Comparison of ENCODE assay signal across 8 cellular contexts in genomic region chr16:88454315-88455057, GRCh38. TPM values are rescaled to one million over a fixed set of nuclear protein-coding genes. Genes with fewer than 3 reads are reported as not detected.
DNase-seq lines count a peak whose midpoint lies in the region; ATAC-seq lines count a peak whose summit lies in the region.

No MANE protein-coding gene starts in this region.

- ATAC-seq in left colon (peak; percentile 22), HG03095 (IDR thresholded peaks at IDR 0.05; ENCODE audit: unreplicated experiment) (no peak)
- ATAC-seq in stimulated activated naive CD8-positive, alpha-beta T cell treated with anti-CD3 and anti-CD28 coated beads, Interleukin-15, amount 100 ng/mL, for 72 hours: peak; percentile 13

- H3K4me3 Mint-ChIP-seq in stimulated activated naive CD8-positive, alpha-beta T cell treated with anti-CD3 and anti-CD28 coated beads, Interleukin-15, amount 100 ng/mL, for 72 hours: peak overlapping the region; percentile 87 to 94

- intact Hi-C loops in left colon (cut with DNase I, micrococcal nuclease): no loop called here

- H3K9me3 ChIP-seq in MG63 (no peaks in the 10 kb centered on the region), adipocyte (ENCODE audit: control insufficient read depth, low read length) (no peaks in the 10 kb centered on the region)

- no peaks in the 10 kb centered on the region for H3K36me3 ChIP-seq in MG63
- no peaks in the 10 kb centered on the region for H3K36me3 ChIP-seq in adipocyte (ENCODE audit: control insufficient read depth, insufficient read depth, low read length, severe bottlenecking)

- in situ Hi-C loops in Caki2 (cut with HindIII; ENCODE audit: low pct_unique_long_range_greater_than_20kb, low sequenced_read_pairs): no loop called here

- peaks cover 15% of the 10 kb centered on the region for H3K4me1 ChIP-seq in adipocyte (ENCODE audit: control insufficient read depth, insufficient read depth, low read length)

- peaks cover 55% of the 10 kb centered on the region for H3K4me1 Mint-ChIP-seq in stimulated activated naive CD8-positive, alpha-beta T cell treated with anti-CD3 and anti-CD28 coated beads, Interleukin-15, amount 100 ng/mL, for 72 hours

- no peaks in the 10 kb centered on the region for H3K27me3 ChIP-seq in MG63
- H3K27me3 ChIP-seq in adipocyte (replicated peaks; ENCODE audit: control insufficient read depth, insufficient read depth, low read length): no peaks in the 10 kb centered on the region

- peak overlapping the region; percentile 91 to 98 for H3K27ac Mint-ChIP-seq in stimulated activated naive CD8-positive, alpha-beta T cell treated with anti-CD3 and anti-CD28 coated beads, Interleukin-15, amount 100 ng/mL, for 72 hours

- peak overlapping the region; percentile 63 for H3K9ac ChIP-seq in adipocyte (ENCODE audit: low read length)

- no peaks in the 10 kb centered on the region for H3K9me3 Mint-ChIP-seq in stimulated activated naive CD8-positive, alpha-beta T cell treated with anti-CD3 and anti-CD28 coated beads, Interleukin-15, amount 100 ng/mL, for 72 hours

- H3K4me3 ChIP-seq in MG63: peak overlapping the region; percentile 44
- H3K4me3 ChIP-seq in adipocyte (ENCODE audit: low read length): peak overlapping the region; percentile 75

- DNase-seq in Caki2 (ENCODE audit: low read depth) (peak; percentile 14), MG63 (no peak), adipocyte (ENCODE audit: low read depth) (peak; percentile 27), left colon (peak; percentile 39 to 64), NCI-H1105 treated with DMSO at 0.1 percent for 48 hours (lab: John Stamatoyannopoulos, UW) (no peak), kidney glomerular epithelial cell (lab: John Stamatoyannopoulos, UW) (no peak)
- DNase-seq in stimulated activated naive CD8-positive, alpha-beta T cell treated with anti-CD3 and anti-CD28 coated beads, Interleukin-15, amount 100 ng/mL, for 72 hours: peak; percentile 72 to 74

- H3K27me3 Mint-ChIP-seq in stimulated activated naive CD8-positive, alpha-beta T cell treated with anti-CD3 and anti-CD28 coated beads, Interleukin-15, amount 100 ng/mL, for 72 hours: no peaks in the 10 kb centered on the region

RNA-seq across cellular contexts. Expression of gene ZFPM1, which starts 1.4 kb away (rescaled TPM):
- 0.35 and 1.3 TPM in 2 replicates for total RNA-seq in Caki2 (2014; rRNA removed; shearing (Covaris generic); ENCODE audit: low replicate concordance)
- 0.33 TPM in 1 of 2 replicates, not detected in the other for total RNA-seq in MG63 (2014; rRNA removed; shearing (Covaris generic); ENCODE audit: low replicate concordance)
- total RNA-seq in left colon: 10 to 100 TPM in 1 of 2 donors, 1 to 10 TPM in 1; 8.0 to 11.3 TPM

Comparison
In these comparisons a context has a peak if more than half of its experiments do, and no peak if none do; other contexts are left out.
1. DNase-seq: peak in Caki2 (single experiment), adipocyte (single experiment), left colon (2 of 2) and stimulated activated naive CD8-positive, alpha-beta T cell treated with anti-CD3 and anti-CD28 coated beads, Interleukin-15, amount 100 ng/mL, for 72 hours (2 of 2); none in MG63 (single experiment), NCI-H1105 treated with DMSO at 0.1 percent for 48 hours (single experiment) and kidney glomerular epithelial cell (single experiment).